ENCODE assay signal across 11 cellular contexts in genomic region chr6:5457036-5457435, GRCh38.
A peak's percentile ranks its signal among the peaks of the same experiment; 100 is the strongest.
DNase-seq lines count a peak whose midpoint lies in the region; ATAC-seq and TF ChIP-seq lines count a peak whose summit lies in the region.
"Had no signal": no experiment of that assay in that cellular context is flagged by ENCODE, and none has a peak within 500 bp of the region (broad histone marks: within the 10 kb centered on the region; RNA-seq: fewer than 3 reads in every experiment).

No MANE protein-coding gene starts in this region.

- peak; percentile 51 for DNase-seq in left cardiac atrium
- no peak for DNase-seq in right atrium auricular region (ENCODE audit: low spot score)
- DNase-seq in astrocyte of the spinal cord (ENCODE audit: low read depth, low spot score), result peak; percentile 37
- peak; percentile 25 to 62 for DNase-seq in hippocampal formation (lab: John Stamatoyannopoulos, UW)
- no peak for DNase-seq in suprapubic skin (ENCODE audit: low spot score in 2 of 2)
- no peak for DNase-seq in progenitor cell of endocrine pancreas (ENCODE audit: low spot score, unreplicated experiment)
- DNase-seq in activated T-cell treated with anti-CD3 and anti-CD28 coated beads, Interleukin-2, amount 50 U/mL, for 48 hours, result no peak
- DNase-seq: activated T-cell treated with anti-CD3 and anti-CD28 coated beads for 4 hours, T-helper 17 cell had no signal

- H3K4me3 ChIP-seq in right atrium auricular region (no peak overlapping the region), astrocyte of the spinal cord (ENCODE audit: low read depth, low read length) (no peak overlapping the region), suprapubic skin (peak overlapping the region; percentile 25)

- no peak overlapping the region for H3K27ac Mint-ChIP-seq in progenitor cell of endocrine pancreas
- H3K27ac Mint-ChIP-seq: B cell, T-helper 17 cell had no signal

- H3K4me1 Mint-ChIP-seq in progenitor cell of endocrine pancreas (ENCODE audit: low read depth), result peaks cover 5% of the 10 kb centered on the region

- WGBS in suprapubic skin, result 51% methylated on average over 8 of the region's 8 CpGs

- TF ChIP-seq EP300 in suprapubic skin (IDR thresholded peaks at IDR 0.05), result no peak

- in situ Hi-C loops in astrocyte of the spinal cord (cut with HindIII; ENCODE audit: low sequenced_read_pairs), result no loop called here

- H3K36me3 ChIP-seq in right atrium auricular region (no peaks in the 10 kb centered on the region), suprapubic skin (peaks cover 2% of the 10 kb centered on the region)

- peaks cover 0 to 4% of the 10 kb centered on the region in 2 donors for H3K4me1 ChIP-seq in right atrium auricular region
- H3K4me1 ChIP-seq in suprapubic skin, result peaks cover 26% of the 10 kb centered on the region

- H3K4me3 Mint-ChIP-seq in progenitor cell of endocrine pancreas (ENCODE audit: low read depth), result no peak overlapping the region
- H3K4me3 Mint-ChIP-seq: B cell, T-helper 17 cell had no signal

- H3K27ac ChIP-seq in right atrium auricular region (no peak overlapping the region), suprapubic skin (peak overlapping the region; percentile 79)

- ATAC-seq in left cardiac atrium (peak; percentile 80 to 92), HG03175 (IDR thresholded peaks at IDR 0.05; ENCODE audit: unreplicated experiment) (no peak)
- ATAC-seq: T-helper 17 cell had no signal

- H3K27me3 ChIP-seq in right atrium auricular region, result no peaks in the 10 kb centered on the region
- H3K27me3 ChIP-seq in suprapubic skin, result no peaks in the 10 kb centered on the region

- no peaks in the 10 kb centered on the region for H3K27me3 Mint-ChIP-seq in progenitor cell of endocrine pancreas
- H3K27me3 Mint-ChIP-seq: B cell, T-helper 17 cell had no signal

- H3K36me3 Mint-ChIP-seq in progenitor cell of endocrine pancreas (ENCODE audit: insufficient read depth), result no peaks in the 10 kb centered on the region

- H3K9me3 ChIP-seq in right atrium auricular region (no peaks in the 10 kb centered on the region), suprapubic skin (no peaks in the 10 kb centered on the region)

- intact Hi-C loops in left cardiac atrium (cut with DNase I), result no loop called here

- TF ChIP-seq CTCF in right atrium auricular region (IDR thresholded peaks at IDR 0.05) (no peak), astrocyte of the spinal cord (IDR thresholded peaks at IDR 0.05; ENCODE audit: low read depth, low read length) (no peak), suprapubic skin (IDR thresholded peaks at IDR 0.05) (no peak), progenitor cell of endocrine pancreas (IDR thresholded peaks at IDR 0.05; ENCODE audit: unreplicated experiment) (no peak)

- H3K9me3 Mint-ChIP-seq in progenitor cell of endocrine pancreas (ENCODE audit: low read depth), result no peaks in the 10 kb centered on the region

- no peak for TF ChIP-seq POLR2A in suprapubic skin (IDR thresholded peaks at IDR 0.05)

Comparison
In these comparisons a context has a peak if more than half of its experiments do, and no peak if none do; other contexts are left out.
1. DNase-seq: peak in left cardiac atrium (single experiment), astrocyte of the spinal cord (single experiment) and hippocampal formation (2 of 2); none in right atrium auricular region (single experiment), suprapubic skin (0 of 2), progenitor cell of endocrine pancreas (single experiment) and activated T-cell treated with anti-CD3 and anti-CD28 coated beads, Interleukin-2, amount 50 U/mL, for 48 hours (0 of 2).